ENCODE assay signal across 23 cellular contexts in the genomic region with DNA sequence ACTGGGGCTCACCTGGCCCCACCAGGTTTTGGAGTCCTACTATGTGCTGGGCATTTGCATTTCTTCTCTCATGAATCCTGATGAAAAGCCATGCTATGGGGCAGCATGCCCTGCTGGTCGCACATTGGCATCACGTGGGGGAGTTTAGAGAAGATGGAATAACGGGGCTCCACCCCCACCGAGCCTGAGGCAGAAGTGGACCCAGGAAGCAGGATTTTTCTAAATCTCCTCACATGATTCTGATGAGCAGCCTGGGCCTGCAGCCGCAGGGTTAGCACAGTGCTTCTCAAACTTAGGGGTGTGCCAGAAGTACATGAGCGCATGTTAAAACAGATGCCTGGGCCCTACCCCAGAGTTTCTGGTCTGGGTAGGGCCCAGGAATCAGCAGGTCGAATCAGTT.
"Had no signal": no experiment of that assay in that cellular context is flagged by ENCODE, and none has a peak within 500 bp of the region (broad histone marks: within the 10 kb centered on the region; RNA-seq: fewer than 3 reads in every experiment).

No MANE protein-coding gene starts in this region.

- FAIRE-seq: bronchial epithelial cell had no signal

- ATAC-seq: activated CD4-positive, alpha-beta T cell treated with anti-CD3 and anti-CD28 coated beads for 36 hours; esophagus mucosa; left ventricle myocardium superior; sciatic nerve; stimulated activated memory B cell treated with anti-CD40 and anti-IgM and Interleukin-4, amounts not matched to agents 10 μg/mL and 1 μg/mL and 100 μg/mL, for 72 hours; T-cell had no signal

- H3K27me3 ChIP-seq: vagina had no signal

- H3K9me3 ChIP-seq: stomach, transverse colon, vagina had no signal

- H3K36me3 ChIP-seq: stomach, transverse colon, vagina had no signal

- H3K27ac ChIP-seq: hepatocyte, stomach, transverse colon, vagina had no signal

- H3K4me3 ChIP-seq: hepatocyte, smooth muscle cell, stomach, transverse colon, vagina had no signal

- DNase-seq: activated CD4-positive, alpha-beta T cell treated with anti-CD3 and anti-CD28 coated beads for 36 hours; activated CD4-positive, alpha-beta T cell treated with anti-CD3 and anti-CD28 coated beads, Interleukin-2, amount 50 U/mL, for 4 hours; activated CD8-positive, alpha-beta memory T cell treated with anti-CD3 and anti-CD28 coated beads for 24 hours; activated naive CD4-positive, alpha-beta T cell treated with anti-CD3 and anti-CD28 coated beads, Interleukin-2, amount 10 ng/mL, durations not matched to agents 7 days and 5 days; activated T-cell treated with anti-CD3 and anti-CD28 coated beads, Interleukin-2, amount 50 U/mL, for 48 hours; amygdala; effector CD8-positive, alpha-beta T cell; foreskin melanocyte; immature natural killer cell; left ventricle myocardium superior; nephron progenitor cell; nucleus accumbens; stimulated activated CD4-positive, alpha-beta T cell treated with anti-CD3 and anti-CD28 coated beads, Interleukin-15, amount 100 ng/mL, for 24 hours; stomach; T-cell; transverse colon had no signal
